In the genomic region with DNA sequence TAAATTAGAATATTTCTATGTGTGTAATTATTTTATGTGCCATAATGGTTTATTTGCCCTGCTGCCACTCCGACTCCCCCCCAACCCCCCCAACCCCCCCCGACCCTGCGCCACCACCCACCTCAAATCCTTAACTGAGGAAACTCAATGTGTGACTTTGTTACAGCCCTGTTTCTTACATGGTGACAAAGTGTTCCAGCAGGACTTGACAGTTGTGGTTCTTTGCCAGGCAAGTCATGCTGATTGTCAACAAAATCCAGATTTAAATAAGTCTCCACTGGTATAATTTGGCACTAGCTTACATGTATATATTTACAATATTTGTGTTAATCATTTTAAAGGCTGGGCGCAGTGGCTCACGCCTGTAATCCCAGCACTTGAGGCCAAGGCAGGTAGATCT, we compare ENCODE assay signal across 22 cellular contexts.
"Had no signal": no experiment of that assay in that cellular context is flagged by ENCODE, and none has a peak within 500 bp of the region (broad histone marks: within the 10 kb centered on the region; RNA-seq: fewer than 3 reads in every experiment).

No MANE protein-coding gene starts in this region.

- H2AFZ ChIP-seq: hepatocyte had no signal

- DNase-seq: dorsolateral prefrontal cortex; effector CD4-positive, alpha-beta T cell; head of caudate nucleus; kidney; left lung; lower lobe of right lung; naive thymus-derived CD8-positive, alpha-beta T cell; occipital lobe; ovary; posterior cingulate gyrus; retina; stimulated activated CD4-positive, alpha-beta T cell treated with anti-CD3 and anti-CD28 coated beads, Interleukin-12 subunit alpha, Interleukin-12 subunit beta, amount 100 ng/mL, for 4 hours; stimulated activated CD4-positive, alpha-beta T cell treated with anti-CD3 and anti-CD28 coated beads, Interleukin-1b, Interleukin-23, amount 100 ng/mL, for 48 hours; stimulated activated CD4-positive, alpha-beta T cell treated with anti-CD3 and anti-CD28 coated beads, Interleukin-4, amount 100 ng/mL, for 1 hour; stimulated activated CD8-positive, alpha-beta memory T cell treated with anti-CD3 and anti-CD28 coated beads, Interleukin-4, amount 100 ng/mL, for 48 hours; stimulated activated naive CD4-positive, alpha-beta T cell treated with Interleukin-2 at 50 U/mL for 16 hours; stomach; thyroid gland had no signal

- H3K36me3 ChIP-seq: ovary had no signal

- H3K27ac ChIP-seq: dorsolateral prefrontal cortex, hepatocyte, left lung, lower lobe of right lung, ovary, stomach, thyroid gland, vagina had no signal

- H3K9me3 Mint-ChIP-seq: naive thymus-derived CD8-positive, alpha-beta T cell had no signal

- H3K4me3 ChIP-seq: dorsolateral prefrontal cortex, hepatocyte, left lung, lower lobe of right lung, ovary, smooth muscle cell, stomach, thyroid gland, vagina had no signal

- H3K27me3 ChIP-seq: dorsolateral prefrontal cortex, hepatocyte, left lung, ovary, stomach, thyroid gland, vagina had no signal

- H3K4me1 ChIP-seq: left lung, lower lobe of right lung, stomach, thyroid gland, vagina had no signal

- H3K27me3 Mint-ChIP-seq: naive thymus-derived CD8-positive, alpha-beta T cell had no signal

- H3K4me3 Mint-ChIP-seq: naive thymus-derived CD8-positive, alpha-beta T cell had no signal

- H3K4me2 ChIP-seq: hepatocyte, smooth muscle cell had no signal

- ATAC-seq: left lung; lower lobe of right lung; naive thymus-derived CD8-positive, alpha-beta T cell; sciatic nerve had no signal
